In the genomic region with DNA sequence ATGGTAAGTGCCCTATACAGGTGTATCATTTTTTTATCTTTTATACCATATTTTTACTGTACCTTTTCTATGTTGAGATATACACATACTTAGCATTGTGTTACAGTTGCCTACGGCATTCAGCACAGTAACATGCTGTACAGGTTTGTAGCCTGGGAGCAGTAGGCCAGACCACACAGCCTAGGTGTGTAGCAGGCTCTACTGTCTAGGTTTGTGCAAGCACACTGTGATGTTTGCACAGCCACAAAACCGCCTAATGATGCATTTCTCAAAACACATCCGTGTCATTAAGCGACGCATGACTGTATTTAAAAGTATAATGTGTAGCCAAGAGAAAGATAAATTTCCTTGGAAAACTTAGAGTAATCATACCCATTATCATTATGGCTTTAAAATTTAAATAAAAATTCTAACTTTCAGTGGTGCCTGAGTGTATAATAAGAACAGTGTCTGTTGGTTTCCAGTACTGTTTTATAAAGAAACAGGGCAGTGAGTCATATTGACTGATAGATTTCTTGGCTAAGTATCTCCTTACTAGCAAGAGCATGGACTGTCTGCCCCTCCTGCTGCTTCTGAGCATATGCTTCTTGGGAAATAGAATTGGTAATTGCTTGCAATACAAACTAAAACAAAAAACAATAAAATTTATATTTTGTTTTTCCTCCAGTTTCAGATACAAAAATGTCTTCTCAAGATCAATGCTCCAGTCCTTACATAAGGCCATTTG, we compare ENCODE assay signal across 9 cellular contexts. TPM values are rescaled to one million over a fixed set of nuclear protein-coding genes. Genes with fewer than 3 reads are reported as not detected.
DNase-seq lines count a peak whose midpoint lies in the region; ATAC-seq and TF ChIP-seq lines count a peak whose summit lies in the region.
"Had no signal": no experiment of that assay in that cellular context is flagged by ENCODE, and none has a peak within 500 bp of the region (broad histone marks: within the 10 kb centered on the region; RNA-seq: fewer than 3 reads in every experiment).

No MANE protein-coding gene starts in this region.

- ATAC-seq in GM21737 (IDR thresholded peaks at IDR 0.05; ENCODE audit: unreplicated experiment) (no peak), HG02840 (IDR thresholded peaks at IDR 0.05; ENCODE audit: low FRiP score, unreplicated experiment) (no peak)

- peaks cover 63% of the 10 kb centered on the region for H3K4me1 ChIP-seq in OCI-LY7 (ENCODE audit: insufficient read depth, low read length, poor library complexity, severe bottlenecking)
- H3K4me1 ChIP-seq in osteoblast (ENCODE audit: insufficient read depth, low read length), result peaks cover 14% of the 10 kb centered on the region

- intact Hi-C loops in OCI-LY7 (cut with micrococcal nuclease; ENCODE audit: unreplicated experiment), result loop anchor here (5.0 kb wide), 1 partner anchor 405 kb away; no protein-coding TSS in a partner anchor

- no TSS peak for BruUV-seq in OCI-LY7 (replicated peaks; lab: Mats Ljungman, UMichigan)

- H4K20me1 ChIP-seq in OCI-LY7 (ENCODE audit: insufficient read depth, low read length), result no peaks in the 10 kb centered on the region
- no peaks in the 10 kb centered on the region for H4K20me1 ChIP-seq in osteoblast (ENCODE audit: insufficient read depth, low read length)

- TF ChIP-seq CTCF in OCI-LY7 (conservative IDR thresholded peaks at IDR 0.05; ENCODE audit: low read length), result no peak
- no peak for TF ChIP-seq CTCF in epithelial cell of esophagus (IDR thresholded peaks at IDR 0.05; ENCODE audit: insufficient read depth, low read depth, low read length, missing control alignments)
- TF ChIP-seq CTCF in osteoblast (IDR thresholded peaks at IDR 0.05; ENCODE audit: extremely low read depth, low read depth, low read length), result no peak

- H3K4me3 ChIP-seq in OCI-LY7 (ENCODE audit: low read depth, low read length, poor library complexity, severe bottlenecking) (no peak overlapping the region), epithelial cell of esophagus (ENCODE audit: low read length) (no peak overlapping the region), osteoblast (ENCODE audit: insufficient read depth, low read length) (no peak overlapping the region)

- H3K36me3 ChIP-seq in OCI-LY7 (ENCODE audit: insufficient read depth, low read length), result peaks cover 84% of the 10 kb centered on the region
- peaks cover 40% of the 10 kb centered on the region for H3K36me3 ChIP-seq in osteoblast (ENCODE audit: insufficient read depth, low read length)

- POLR2A ChIA-PET in OCI-LY7 (lab: Charles Lee), result no interaction called here

- H3K9me3 ChIP-seq in OCI-LY7 (ENCODE audit: low read length) (no peaks in the 10 kb centered on the region), osteoblast (ENCODE audit: low read depth, low read length) (no peaks in the 10 kb centered on the region)

- H3K27me3 ChIP-seq in osteoblast (ENCODE audit: insufficient read depth, low read length), result no peaks in the 10 kb centered on the region

- CTCF ChIA-PET in OCI-LY7 (lab: Charles Lee; ENCODE audit: unreplicated experiment), result no interaction called here

- H3K27ac ChIP-seq in OCI-LY7 (ENCODE audit: low read depth, low read length, poor library complexity, severe bottlenecking) (peak overlapping the region; percentile 97), osteoblast (ENCODE audit: low read depth, low read length) (peak overlapping the region; percentile 11)

- DNase-seq in AG20443 (ENCODE audit: low spot score) (peak; percentile 79), OCI-LY7 (ENCODE audit: low spot score) (no peak), epithelial cell of esophagus (ENCODE audit: low read depth) (peak; percentile 38), osteoblast (ENCODE audit: insufficient read length, low spot score, missing footprints) (peak; percentile 84), medulla oblongata (ENCODE audit: extremely low spot score) (no peak), iPS-NIHi11 (ENCODE audit: low spot score) (no peak)
- DNase-seq: effector CD8-positive, alpha-beta T cell had no signal

- peaks cover 4% of the 10 kb centered on the region; the same call in 1 of the 2 replicates for H3K79me2 ChIP-seq in OCI-LY7 (ENCODE audit: insufficient read depth, low read depth, low read length)
- H3K79me2 ChIP-seq in osteoblast (ENCODE audit: insufficient read depth, low read length), result no peaks in the 10 kb centered on the region

- H3K9me2 ChIP-seq in OCI-LY7 (ENCODE audit: insufficient read depth, low read length), result no peaks in the 10 kb centered on the region

- H3K4me2 ChIP-seq in OCI-LY7 (ENCODE audit: low read length), result peak overlapping the region; percentile 64
- H3K4me2 ChIP-seq in osteoblast (ENCODE audit: insufficient read depth, low read length), result peak overlapping the region; percentile 50

- H2AFZ ChIP-seq in OCI-LY7 (ENCODE audit: low read length) (no peak overlapping the region), osteoblast (ENCODE audit: low read length) (no peak overlapping the region)

RNA-seq across cellular contexts. Expression of gene CALML4, which starts 18.3 kb away (rescaled TPM):
- total RNA-seq in OCI-LY7 (2014; rRNA removed; shearing (Covaris generic)), result 28.7 and 52.8 TPM in 2 replicates
- total RNA-seq in OCI-LY7 (2022) (32.5 and 32.7 TPM in 2 replicates), osteoblast (1.2 and 2.2 TPM in 2 replicates)

RNA-seq across cellular contexts. Expression of gene CLN6, which starts 42.7 kb away (rescaled TPM):
- total RNA-seq in OCI-LY7 (2014; rRNA removed; shearing (Covaris generic)), result 50.3 and 60.2 TPM in 2 replicates
- 101 and 117 TPM in 2 replicates for total RNA-seq in OCI-LY7 (2022)
- total RNA-seq in osteoblast, result 15.2 and 20.3 TPM in 2 replicates

Comparison
In these comparisons a context has a peak if more than half of its experiments do, and no peak if none do; other contexts are left out.
1. DNase-seq: peak in AG20443 (single experiment), epithelial cell of esophagus (single experiment) and osteoblast (single experiment); none in OCI-LY7 (single experiment), medulla oblongata (single experiment) and iPS-NIHi11 (single experiment).